ENCODE assay signal across 11 cellular contexts in genomic region chr9:130912932-130913598, GRCh38. TPM values are rescaled to one million over a fixed set of nuclear protein-coding genes. Genes with fewer than 3 reads are reported as not detected.
DNase-seq lines count a peak whose midpoint lies in the region; ATAC-seq and TF ChIP-seq lines count a peak whose summit lies in the region.
"Had no signal": no experiment of that assay in that cellular context is flagged by ENCODE, and none has a peak within 500 bp of the region (broad histone marks: within the 10 kb centered on the region; RNA-seq: fewer than 3 reads in every experiment).

No MANE protein-coding gene starts in this region.

- POLR2A ChIA-PET in PC-9 (lab: Charles Lee; ENCODE audit: unreplicated experiment) = no interaction called here

- no peaks in the 10 kb centered on the region for H4K20me1 ChIP-seq in PC-9 (ENCODE audit: insufficient read depth)

- ATAC-seq in HG02571 (IDR thresholded peaks at IDR 0.05; ENCODE audit: unreplicated experiment) = no peak
- ATAC-seq in HG02884 (IDR thresholded peaks at IDR 0.05; ENCODE audit: unreplicated experiment) = no peak

- H3K27me3 ChIP-seq in PC-9 (ENCODE audit: insufficient read depth, low read depth) (0 out of 2 replicates have a peak, but pooled peaks cover 8% of the 10 kb centered on the region), esophagus muscularis mucosa (peaks cover 0 to 6% (median 0%) of the 10 kb centered on the region in 4 donors)

- no peak for TF ChIP-seq EP300 in esophagus muscularis mucosa (IDR thresholded peaks at IDR 0.05)

- H3K36me3 ChIP-seq in PC-9 (ENCODE audit: low read depth) = no peaks in the 10 kb centered on the region
- H3K36me3 ChIP-seq in esophagus muscularis mucosa = no peaks in the 10 kb centered on the region

- H3K4me3 ChIP-seq in PC-9 (peak overlapping the region; percentile 34), esophagus muscularis mucosa (peak overlapping the region; percentile 17 to 45 (median 35))
- H3K4me3 ChIP-seq: smooth muscle cell had no signal

- BruUV-seq in PC-9 (replicated peaks; lab: Mats Ljungman, UMichigan) = no TSS peak

- CTCF ChIA-PET in PC-9 (lab: Charles Lee) = interaction anchor here (0.5 kb wide), 1 partner anchor 85 kb away, joined by 4 read pairs; no protein-coding TSS in a partner anchor

- WGBS in esophagus muscularis mucosa = 58% methylated on average over 23 of the region's 38 CpGs

- no peak for TF ChIP-seq POLR2A in esophagus muscularis mucosa (IDR thresholded peaks at IDR 0.05; ENCODE audit: low read depth)

- H3K4me2 ChIP-seq in PC-9 = peak overlapping the region; percentile 63
- H3K4me2 ChIP-seq: smooth muscle cell had no signal

- intact Hi-C loops in PC-9 (cut with micrococcal nuclease; ENCODE audit: unreplicated experiment) (loop anchor here (2.0 kb wide), 1 partner anchor 16 kb away; no protein-coding TSS in a partner anchor), esophagus muscularis mucosa (cut with DNase I) (no loop called here)

- H3K4me1 ChIP-seq in PC-9 (replicated peaks; ENCODE audit: insufficient read depth) = 0 out of 2 replicates have a peak, but pooled peaks cover 4% of the 10 kb centered on the region
- peaks cover 0 to 14% (median 8%) of the 10 kb centered on the region in 4 donors for H3K4me1 ChIP-seq in esophagus muscularis mucosa

- no peaks in the 10 kb centered on the region for H3K9me3 ChIP-seq in PC-9 (ENCODE audit: insufficient read depth, low read depth)
- H3K9me3 ChIP-seq in esophagus muscularis mucosa = no peaks in the 10 kb centered on the region

- peak overlapping the region; percentile 58 for H2AFZ ChIP-seq in PC-9

- H3K27ac ChIP-seq in PC-9 (no peak overlapping the region), esophagus muscularis mucosa (replicated peaks in 1 of 4) (peak overlapping the region in 3 of 4 donors; percentile 35 to 52 (median 52))

- no peaks in the 10 kb centered on the region for H3K79me2 ChIP-seq in PC-9 (ENCODE audit: low read depth)

- H3F3A ChIP-seq in PC-9 (ENCODE audit: insufficient read depth, low read depth) = no peaks in the 10 kb centered on the region

- no peaks in the 10 kb centered on the region for H3K9me2 ChIP-seq in PC-9 (ENCODE audit: insufficient read depth)

- TF ChIP-seq CTCF in PC-9 (conservative IDR thresholded peaks at IDR 0.05) = no peak
- TF ChIP-seq CTCF in esophagus muscularis mucosa (IDR thresholded peaks at IDR 0.05) = no peak

- peak in 8 of 14 donors; percentile 6 to 73 (median 38) for DNase-seq in C1 segment of cervical spinal cord (lab: John Stamatoyannopoulos, UW)
- DNase-seq in PC-9 = peak; percentile 54 to 66
- DNase-seq in esophagus muscularis mucosa (ENCODE audit: extremely low spot score) = no peak
- peak; percentile 68 for DNase-seq in occipital lobe (lab: John Stamatoyannopoulos, UW)
- no peak for DNase-seq in NCI-H1092 (lab: John Stamatoyannopoulos, UW)
- no peak for DNase-seq in DMS114 treated with DMSO at 0.1 percent for 48 hours (lab: John Stamatoyannopoulos, UW; ENCODE audit: unreplicated experiment)
- DNase-seq: glutamatergic neuron had no signal

RNA-seq across cellular contexts. Expression of gene QRFP, which starts 16.5 kb away (rescaled TPM):
- total RNA-seq in PC-9 (2021) = not detected in 2 replicates
- not detected for total RNA-seq in esophagus muscularis mucosa
- not detected for total RNA-seq in occipital lobe
- total RNA-seq: smooth muscle cell, subcutaneous adipose tissue had no signal

RNA-seq across cellular contexts. Expression of gene FIBCD1, which starts 26.0 kb away (rescaled TPM):
- total RNA-seq in PC-9 (2021) (2.7 and 4.1 TPM in 2 replicates), esophagus muscularis mucosa (under 1 TPM in 3 of 4 donors, not detected in 1; 0.40 to 0.83 (median 0.42) TPM), occipital lobe (1.4 TPM)

Comparison
In these comparisons a context has a peak if more than half of its experiments do, and no peak if none do; other contexts are left out.
1. DNase-seq: peak in C1 segment of cervical spinal cord (8 of 14), PC-9 (2 of 2) and occipital lobe (single experiment); none in esophagus muscularis mucosa (single experiment), NCI-H1092 (single experiment) and DMS114 treated with DMSO at 0.1 percent for 48 hours (single experiment).